8 cellular contexts compared by ENCODE assay signal in genomic region chr13:108915634-108916497, GRCh38.
DNase-seq lines count a peak whose midpoint lies in the region; TF ChIP-seq lines count a peak whose summit lies in the region.

No MANE protein-coding gene starts in this region.

- H4K20me1 ChIP-seq in GM23248 (ENCODE audit: insufficient read depth) = no peaks in the 10 kb centered on the region
- H4K20me1 ChIP-seq in Loucy (ENCODE audit: insufficient read depth, low read length, poor library complexity, severe bottlenecking) = no peaks in the 10 kb centered on the region

- in situ Hi-C loops in GM23248 (cut with MboI) = no loop called here

- no peak for TF ChIP-seq POLR2A in lower leg skin (IDR thresholded peaks at IDR 0.05)

- H2AFZ ChIP-seq in GM23248 (peak overlapping the region; percentile 78), Loucy (ENCODE audit: low read length) (peak overlapping the region; percentile 70)

- H3K9ac ChIP-seq in GM23248 (peak overlapping the region; percentile 55), Loucy (ENCODE audit: low read depth, low read length, poor library complexity, severe bottlenecking) (no peak overlapping the region), colonic mucosa (ENCODE audit: low read depth in 2 of 2, low read length in 2 of 2) (no peak overlapping the region)

- H3F3A ChIP-seq in GM23248 (ENCODE audit: insufficient read depth) = 0 out of 2 replicates have a peak, but pooled peaks cover 4% of the 10 kb centered on the region
- no peaks in the 10 kb centered on the region for H3F3A ChIP-seq in Loucy (ENCODE audit: low read depth)

- TF ChIP-seq CTCF in Loucy (conservative IDR thresholded peaks at IDR 0.05; ENCODE audit: low read length) = no peak
- TF ChIP-seq CTCF in colonic mucosa (IDR thresholded peaks at IDR 0.05) = no peak
- TF ChIP-seq CTCF in lower leg skin (IDR thresholded peaks at IDR 0.05) = no peak

- H3K9me2 ChIP-seq in GM23248 (ENCODE audit: insufficient read depth) (no peaks in the 10 kb centered on the region), Loucy (replicated peaks; ENCODE audit: low read depth, low read length) (no peaks in the 10 kb centered on the region)

- no peaks in the 10 kb centered on the region for H3K36me3 ChIP-seq in GM23248 (ENCODE audit: low read depth)
- no peaks in the 10 kb centered on the region for H3K36me3 ChIP-seq in Loucy (ENCODE audit: insufficient read depth, low read length)
- no peaks in the 10 kb centered on the region for H3K36me3 ChIP-seq in colonic mucosa

- H3K9me3 ChIP-seq in GM23248 (ENCODE audit: low read depth) (no peaks in the 10 kb centered on the region), Loucy (ENCODE audit: insufficient read depth, low read depth, low read length) (no peaks in the 10 kb centered on the region), colonic mucosa (no peaks in the 10 kb centered on the region)

- H3K79me2 ChIP-seq in GM23248 (ENCODE audit: insufficient read depth) (no peaks in the 10 kb centered on the region), Loucy (ENCODE audit: insufficient read depth, low read length) (no peaks in the 10 kb centered on the region)

- intact Hi-C loops in colonic mucosa (cut with DNase I) (no loop called here), lower leg skin (cut with DNase I; ENCODE audit: low total_unique reads) (no loop called here)

- DNase-seq in GM04503 (ENCODE audit: low read depth) (peak; percentile 29), GM23248 (peak; percentile 72), colonic mucosa (peak; percentile 91), lower leg skin (ENCODE audit: low spot score in 2 of 2) (peak; percentile 90 to 95), NCI-H1694 treated with DMSO at 0.1 percent for 48 hours (lab: John Stamatoyannopoulos, UW) (no peak)
- DNase-seq in activated CD4-positive, CD25-positive, alpha-beta regulatory T cell treated with anti-CD3 and anti-CD28 coated beads, Interleukin-2, amount 50 U/mL, for 72 hours = peak; percentile 76
- DNase-seq in stimulated activated CD4-positive, alpha-beta T cell treated with anti-CD3 and anti-CD28 coated beads, TNF-alpha, amount 100 ng/mL, for 24 hours (ENCODE audit: low read depth in 3 of 3) = peak; percentile 68 to 82 (median 72)

- H3K4me3 ChIP-seq in GM23248 (peak overlapping the region; percentile 57), Loucy (ENCODE audit: low read length, poor library complexity, severe bottlenecking) (peak overlapping the region; percentile 10), colonic mucosa (no peak overlapping the region), lower leg skin (ENCODE audit: low read depth, poor library complexity, severe bottlenecking) (no peak overlapping the region)

- H3K27ac ChIP-seq in GM23248 (peak overlapping the region; percentile 19; the same call in 1 of the 2 replicates), colonic mucosa (no peak overlapping the region)

- H3K27me3 ChIP-seq in GM23248 (replicated peaks; ENCODE audit: insufficient read depth) = no peaks in the 10 kb centered on the region
- no peaks in the 10 kb centered on the region for H3K27me3 ChIP-seq in Loucy (ENCODE audit: insufficient read depth, low read length, poor library complexity, severe bottlenecking)
- H3K27me3 ChIP-seq in colonic mucosa = no peaks in the 10 kb centered on the region

- H3K4me2 ChIP-seq in GM23248 (ENCODE audit: unreplicated experiment) (peak overlapping the region; percentile 92), Loucy (ENCODE audit: low read depth, low read length, poor library complexity, severe bottlenecking) (peak overlapping the region; percentile 48)

- WGBS in GM23248 (ENCODE audit: low coverage in 1 of 2, low lambda C conversion rate in 2 of 2, missing lambda C conversion rate in 2 of 2), 2 experiments = 86 to 88% methylated on average over 9 of the region's 9 CpGs
- WGBS in lower leg skin, 2 donors = 27 to 41% methylated on average over 9 of the region's 9 CpGs

- H3K4me1 ChIP-seq in GM23248 (ENCODE audit: insufficient read depth) (peaks cover 17% of the 10 kb centered on the region), Loucy (ENCODE audit: insufficient read depth, low read length, poor library complexity, severe bottlenecking) (no peaks in the 10 kb centered on the region), colonic mucosa (no peaks in the 10 kb centered on the region)

Comparison
In these comparisons a context has a peak if more than half of its experiments do, and no peak if none do; other contexts are left out.
1. H3K4me3 ChIP-seq: peak in GM23248 (single experiment) and Loucy (single experiment); none in colonic mucosa (single experiment) and lower leg skin (single experiment).